In the genomic region with DNA sequence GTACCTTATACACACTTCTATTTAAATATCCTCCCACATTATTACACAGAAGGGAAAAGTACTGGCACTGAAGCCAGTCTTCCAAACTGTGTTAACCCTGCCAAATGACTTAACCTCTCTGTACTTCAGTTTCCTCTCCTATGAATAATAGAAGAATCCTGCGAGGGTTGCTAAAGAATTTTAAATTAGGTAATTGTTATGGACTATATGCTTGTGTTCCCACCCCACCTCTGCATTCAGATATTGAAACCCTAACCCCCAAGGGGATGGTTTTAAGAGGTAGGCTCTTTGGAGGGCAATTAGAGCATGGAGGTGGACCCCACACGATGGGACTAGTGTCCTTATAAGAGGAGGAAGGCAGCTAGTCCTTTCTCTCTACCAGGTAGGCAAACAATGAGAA, we compare ENCODE assay signal across 17 cellular contexts.
"Had no signal": no experiment of that assay in that cellular context is flagged by ENCODE, and none has a peak within 500 bp of the region (broad histone marks: within the 10 kb centered on the region; RNA-seq: fewer than 3 reads in every experiment).

No MANE protein-coding gene starts in this region.

- H3K36me3 ChIP-seq: neutrophil, thyroid gland had no signal

- H3K79me2 ChIP-seq: parathyroid adenoma had no signal

- H3K9me3 ChIP-seq: neutrophil, thyroid gland had no signal

- H3K4me3 ChIP-seq: thyroid gland had no signal

- DNase-seq: activated CD4-positive, alpha-beta T cell treated with anti-CD3 and anti-CD28 coated beads, Interleukin-2, amount 50 U/mL, for 4 hours; activated naive CD4-positive, alpha-beta T cell treated with anti-CD3 and anti-CD28 coated beads for 36 hours; central memory CD4-positive, alpha-beta T cell; effector memory CD8-positive, alpha-beta T cell; hippocampal formation; kidney glomerular epithelial cell; mesendoderm; natural killer cell; T-helper 9 cell; thyroid gland had no signal

- H3K27me3 Mint-ChIP-seq: activated T-helper 17 cell treated with anti-CD3 and anti-CD28 coated beads, Interleukin-2, amount 50 U/mL, for 72 hours; dendritic cell treated with granulocyte-macrophage colony-stimulating factor and Interleukin-4, amounts not matched to agents 40 ng/mL and 50 ng/mL, for 4 days; effector memory CD8-positive, alpha-beta T cell; stimulated activated memory B cell treated with anti-CD40 and anti-IgM and Interleukin-4, amounts not matched to agents 10 μg/mL and 1 μg/mL and 100 μg/mL, for 72 hours had no signal

- H3K27me3 ChIP-seq: thyroid gland had no signal

- H3K4me3 Mint-ChIP-seq: activated naive CD4-positive, alpha-beta T cell treated with anti-CD3 and anti-CD28 coated beads for 36 hours; activated T-helper 17 cell treated with anti-CD3 and anti-CD28 coated beads, Interleukin-2, amount 50 U/mL, for 72 hours; dendritic cell treated with granulocyte-macrophage colony-stimulating factor and Interleukin-4, amounts not matched to agents 40 ng/mL and 50 ng/mL, for 4 days; effector memory CD8-positive, alpha-beta T cell; natural killer cell; stimulated activated memory B cell treated with anti-CD40 and anti-IgM and Interleukin-4, amounts not matched to agents 10 μg/mL and 1 μg/mL and 100 μg/mL, for 72 hours had no signal

- ATAC-seq: activated CD4-positive, CD25-positive, alpha-beta regulatory T cell treated with anti-CD3 and anti-CD28 coated beads, Interleukin-2, amount 50 U/mL, for 24 hours; activated T-helper 17 cell treated with anti-CD3 and anti-CD28 coated beads, Interleukin-2, amount 50 U/mL, for 72 hours; effector memory CD8-positive, alpha-beta T cell; natural killer cell; stimulated activated memory B cell treated with anti-CD40 and anti-IgM and Interleukin-4, amounts not matched to agents 10 μg/mL and 1 μg/mL and 100 μg/mL, for 72 hours had no signal

- H3K27ac ChIP-seq: epithelial cell of prostate, neutrophil, parathyroid adenoma, thyroid gland had no signal

- H3K9ac ChIP-seq: parathyroid adenoma had no signal

- H3K27ac Mint-ChIP-seq: activated naive CD4-positive, alpha-beta T cell treated with anti-CD3 and anti-CD28 coated beads for 36 hours; activated T-helper 17 cell treated with anti-CD3 and anti-CD28 coated beads, Interleukin-2, amount 50 U/mL, for 72 hours; dendritic cell treated with granulocyte-macrophage colony-stimulating factor and Interleukin-4, amounts not matched to agents 40 ng/mL and 50 ng/mL, for 4 days; effector memory CD8-positive, alpha-beta T cell; natural killer cell; stimulated activated memory B cell treated with anti-CD40 and anti-IgM and Interleukin-4, amounts not matched to agents 10 μg/mL and 1 μg/mL and 100 μg/mL, for 72 hours had no signal

- H2AFZ ChIP-seq: parathyroid adenoma had no signal

- H3K9me3 Mint-ChIP-seq: activated T-helper 17 cell treated with anti-CD3 and anti-CD28 coated beads, Interleukin-2, amount 50 U/mL, for 72 hours; effector memory CD8-positive, alpha-beta T cell; natural killer cell had no signal

- H3K4me1 ChIP-seq: parathyroid adenoma, thyroid gland had no signal

- H3K4me1 Mint-ChIP-seq: activated T-helper 17 cell treated with anti-CD3 and anti-CD28 coated beads, Interleukin-2, amount 50 U/mL, for 72 hours; natural killer cell; stimulated activated memory B cell treated with anti-CD40 and anti-IgM and Interleukin-4, amounts not matched to agents 10 μg/mL and 1 μg/mL and 100 μg/mL, for 72 hours had no signal
